1 cellular context compared by ENCODE assay signal in genomic region chr20:33401922-33402369, GRCh38.
TF ChIP-seq lines count a peak whose summit lies in the region.

No MANE protein-coding gene starts in this region.

TF ChIP-seq in GM12878, 131 proteins besides CTCF, POLR2A, EP300 and RAD21 (continued from another document):
- TF ChIP-seq, protein P1, sequence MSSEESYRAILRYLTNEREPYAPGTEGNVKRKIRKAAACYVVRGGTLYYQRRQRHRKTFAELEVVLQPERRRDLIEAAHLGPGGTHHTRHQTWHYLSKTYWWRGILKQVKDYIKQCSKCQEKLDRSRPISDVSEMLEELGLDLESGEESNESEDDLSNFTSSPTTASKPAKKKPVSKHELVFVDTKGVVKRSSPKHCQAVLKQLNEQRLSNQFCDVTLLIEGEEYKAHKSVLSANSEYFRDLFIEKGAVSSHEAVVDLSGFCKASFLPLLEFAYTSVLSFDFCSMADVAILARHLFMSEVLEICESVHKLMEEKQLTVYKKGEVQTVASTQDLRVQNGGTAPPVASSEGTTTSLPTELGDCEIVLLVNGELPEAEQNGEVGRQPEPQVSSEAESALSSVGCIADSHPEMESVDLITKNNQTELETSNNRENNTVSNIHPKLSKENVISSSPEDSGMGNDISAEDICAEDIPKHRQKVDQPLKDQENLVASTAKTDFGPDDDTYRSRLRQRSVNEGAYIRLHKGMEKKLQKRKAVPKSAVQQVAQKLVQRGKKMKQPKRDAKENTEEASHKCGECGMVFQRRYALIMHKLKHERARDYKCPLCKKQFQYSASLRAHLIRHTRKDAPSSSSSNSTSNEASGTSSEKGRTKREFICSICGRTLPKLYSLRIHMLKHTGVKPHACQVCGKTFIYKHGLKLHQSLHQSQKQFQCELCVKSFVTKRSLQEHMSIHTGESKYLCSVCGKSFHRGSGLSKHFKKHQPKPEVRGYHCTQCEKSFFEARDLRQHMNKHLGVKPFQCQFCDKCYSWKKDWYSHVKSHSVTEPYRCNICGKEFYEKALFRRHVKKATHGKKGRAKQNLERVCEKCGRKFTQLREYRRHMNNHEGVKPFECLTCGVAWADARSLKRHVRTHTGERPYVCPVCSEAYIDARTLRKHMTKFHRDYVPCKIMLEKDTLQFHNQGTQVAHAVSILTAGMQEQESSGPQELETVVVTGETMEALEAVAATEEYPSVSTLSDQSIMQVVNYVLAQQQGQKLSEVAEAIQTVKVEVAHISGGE (CRISPR knock-in tag; IDR thresholded peaks at IDR 0.05), result no peak
- TF ChIP-seq BCL3 (IDR thresholded peaks at IDR 0.05; ENCODE audit: borderline replicate concordance, insufficient read depth, low read depth, low read length, poor library complexity, severe bottlenecking) (no peak), ZSCAN29 (IDR thresholded peaks at IDR 0.05) (no peak), MTA2 (IDR thresholded peaks at IDR 0.05; ENCODE audit: low read depth) (no peak), CEBPB (IDR thresholded peaks at IDR 0.05; ENCODE audit: borderline replicate concordance in 1 of 2, low read depth in 2 of 2, low read length in 2 of 2) (no peak), ZZZ3 (IDR thresholded peaks at IDR 0.05; ENCODE audit: control insufficient read depth, insufficient read length, low read depth) (no peak), ZNF384 (IDR thresholded peaks at IDR 0.05; ENCODE audit: borderline replicate concordance, low read depth, low read length) (no peak)
- TF ChIP-seq, protein P2, sequence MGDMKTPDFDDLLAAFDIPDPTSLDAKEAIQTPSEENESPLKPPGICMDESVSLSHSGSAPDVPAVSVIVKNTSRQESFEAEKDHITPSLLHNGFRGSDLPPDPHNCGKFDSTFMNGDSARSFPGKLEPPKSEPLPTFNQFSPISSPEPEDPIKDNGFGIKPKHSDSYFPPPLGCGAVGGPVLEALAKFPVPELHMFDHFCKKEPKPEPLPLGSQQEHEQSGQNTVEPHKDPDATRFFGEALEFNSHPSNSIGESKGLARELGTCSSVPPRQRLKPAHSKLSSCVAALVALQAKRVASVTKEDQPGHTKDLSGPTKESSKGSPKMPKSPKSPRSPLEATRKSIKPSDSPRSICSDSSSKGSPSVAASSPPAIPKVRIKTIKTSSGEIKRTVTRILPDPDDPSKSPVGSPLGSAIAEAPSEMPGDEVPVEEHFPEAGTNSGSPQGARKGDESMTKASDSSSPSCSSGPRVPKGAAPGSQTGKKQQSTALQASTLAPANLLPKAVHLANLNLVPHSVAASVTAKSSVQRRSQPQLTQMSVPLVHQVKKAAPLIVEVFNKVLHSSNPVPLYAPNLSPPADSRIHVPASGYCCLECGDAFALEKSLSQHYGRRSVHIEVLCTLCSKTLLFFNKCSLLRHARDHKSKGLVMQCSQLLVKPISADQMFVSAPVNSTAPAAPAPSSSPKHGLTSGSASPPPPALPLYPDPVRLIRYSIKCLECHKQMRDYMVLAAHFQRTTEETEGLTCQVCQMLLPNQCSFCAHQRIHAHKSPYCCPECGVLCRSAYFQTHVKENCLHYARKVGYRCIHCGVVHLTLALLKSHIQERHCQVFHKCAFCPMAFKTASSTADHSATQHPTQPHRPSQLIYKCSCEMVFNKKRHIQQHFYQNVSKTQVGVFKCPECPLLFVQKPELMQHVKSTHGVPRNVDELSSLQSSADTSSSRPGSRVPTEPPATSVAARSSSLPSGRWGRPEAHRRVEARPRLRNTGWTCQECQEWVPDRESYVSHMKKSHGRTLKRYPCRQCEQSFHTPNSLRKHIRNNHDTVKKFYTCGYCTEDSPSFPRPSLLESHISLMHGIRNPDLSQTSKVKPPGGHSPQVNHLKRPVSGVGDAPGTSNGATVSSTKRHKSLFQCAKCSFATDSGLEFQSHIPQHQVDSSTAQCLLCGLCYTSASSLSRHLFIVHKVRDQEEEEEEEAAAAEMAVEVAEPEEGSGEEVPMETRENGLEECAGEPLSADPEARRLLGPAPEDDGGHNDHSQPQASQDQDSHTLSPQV (IDR thresholded peaks at IDR 0.05), result no peak
